1 cellular context compared by ENCODE assay signal in genomic region chr11:36088234-36088975, GRCh38.
TF ChIP-seq lines count a peak whose summit lies in the region.

No MANE protein-coding gene starts in this region.

TF ChIP-seq in GM12878, 131 proteins besides CTCF, POLR2A, EP300 and RAD21 (continued from another document):
- TF ChIP-seq REST (IDR thresholded peaks at IDR 0.05; ENCODE audit: low read depth, low read length) = no peak
